Comparison of ENCODE assay signal across 25 cellular contexts in genomic region chr3:73399106-73399505, GRCh38.
DNase-seq lines count a peak whose midpoint lies in the region; ATAC-seq, FAIRE-seq and TF ChIP-seq lines count a peak whose summit lies in the region.
"Had no signal": no experiment of that assay in that cellular context is flagged by ENCODE, and none has a peak within 500 bp of the region (broad histone marks: within the 10 kb centered on the region; RNA-seq: fewer than 3 reads in every experiment).

No MANE protein-coding gene starts in this region.

- H3K36me3 ChIP-seq in breast epithelium (no peaks in the 10 kb centered on the region), HepG2 (replicated peaks in 1 of 2; ENCODE audit: control insufficient read depth in 1 of 2, insufficient read depth in 2 of 2, low read length in 2 of 2) (no peaks in the 10 kb centered on the region), stomach smooth muscle (ENCODE audit: control insufficient read depth in 2 of 2, insufficient read depth in 2 of 2, low read length in 2 of 2) (peaks cover 11 to 29% of the 10 kb centered on the region in 2 donors)
- H3K36me3 ChIP-seq: BLaER1 had no signal

- H3K9ac ChIP-seq in HepG2 (ENCODE audit: insufficient read depth, low read depth, low read length), result no peak overlapping the region
- peak overlapping the region in 1 of 2 donors; percentile 5 for H3K9ac ChIP-seq in stomach smooth muscle (ENCODE audit: low read length in 2 of 2)
- H3K9ac ChIP-seq: BLaER1 had no signal

- TF ChIP-seq POLR2A in breast epithelium (IDR thresholded peaks at IDR 0.05) (no peak), HepG2 (IDR thresholded peaks at IDR 0.05; ENCODE audit: insufficient read depth in 1 of 2, low read depth in 2 of 2, low read length in 2 of 2) (no peak)

- BruUV-seq in HepG2 (replicated peaks; lab: Mats Ljungman, UMichigan), result no TSS peak

- H3K4me3 ChIP-seq in breast epithelium, result no peak overlapping the region
- H3K4me3 ChIP-seq in HepG2 (replicated peaks in 1 of 3; ENCODE audit: insufficient read depth in 1 of 3, low read depth in 2 of 3, low read length in 3 of 3), result no peak overlapping the region
- no peak overlapping the region for H3K4me3 ChIP-seq in stomach smooth muscle (ENCODE audit: low read length in 2 of 2)
- H3K4me3 ChIP-seq: BLaER1, cardiac muscle cell, dorsolateral prefrontal cortex had no signal

- TF ChIP-seq EP300 in HepG2 (IDR thresholded peaks at IDR 0.05; ENCODE audit: low read depth in 2 of 2, low read length in 2 of 2) (no peak), HepG2 (CRISPR knock-in tag; IDR thresholded peaks at IDR 0.05; ENCODE audit: borderline replicate concordance) (no peak)

- DNase-seq in SIG-M5 treated with dmso at 0.1 percent for 504 hours (lab: John Stamatoyannopoulos, UW; ENCODE audit: unreplicated experiment), result peak; percentile 28
- DNase-seq in SIG-M5 (lab: John Stamatoyannopoulos, UW), result no peak
- no peak for DNase-seq in breast epithelium (ENCODE audit: low spot score in 2 of 2)
- no peak for DNase-seq in HepG2 (ENCODE audit: low spot score)
- DNase-seq in DMS53 treated with DMSO at 0.1 percent for 48 hours (lab: John Stamatoyannopoulos, UW; ENCODE audit: unreplicated experiment), result no peak
- DNase-seq in GM13977 (ENCODE audit: low spot score), result no peak
- DNase-seq: 8988T; activated CD4-positive, alpha-beta T cell treated with anti-CD3 and anti-CD28 coated beads, Interleukin-2, amount 50 U/mL, for 1 hour; activated CD8-positive, alpha-beta memory T cell treated with anti-CD3 and anti-CD28 coated beads, Interleukin-2, amount 50 U/mL, for 4 hours; activated effector memory CD4-positive, alpha-beta T cell treated with Interleukin-2 at 50 U/mL for 16 hours; activated naive CD8-positive, alpha-beta T cell treated with anti-CD3 and anti-CD28 coated beads, Interleukin-2, amount 50 U/mL, for 24 hours; dorsolateral prefrontal cortex; glutamatergic neuron; NCI-H1092; NCI-H2081 treated with DMSO at 0.1 percent for 48 hours; NCI-H524; occipital lobe; stimulated activated CD4-positive, alpha-beta T cell treated with anti-CD3 and anti-CD28 coated beads, Interleukin-4, amount 100 ng/mL, for 1 hour had no signal

- in situ Hi-C loops in HepG2 (cut with HindIII; ENCODE audit: extremely low pct_ligation_motif_present, low pct_unique_long_range_greater_than_20kb) (no loop called here), GM13977 (cut with MboI; ENCODE audit: low pct_unique_long_range_greater_than_20kb, low sequenced_read_pairs, unreplicated experiment) (no loop called here)

- no peak for TF ChIP-seq RAD21 in HepG2 (CRISPR knock-in tag; IDR thresholded peaks at IDR 0.05)

- TF ChIP-seq CTCF in breast epithelium (IDR thresholded peaks at IDR 0.05), result no peak
- no peak for TF ChIP-seq CTCF in HepG2 (CRISPR knock-in tag; IDR thresholded peaks at IDR 0.05)
- no peak for TF ChIP-seq CTCF in GM13977 (IDR thresholded peaks at IDR 0.05; ENCODE audit: extremely low read depth, insufficient read depth, missing control alignments)

- 46% methylated on average over 3 of the region's 3 CpGs for WGBS in HepG2 (ENCODE audit: low lambda C conversion rate)

- H3K4me1 ChIP-seq in breast epithelium (no peaks in the 10 kb centered on the region), HepG2 (ENCODE audit: insufficient read depth, low read length) (no peaks in the 10 kb centered on the region), stomach smooth muscle (ENCODE audit: control insufficient read depth, insufficient read depth, low read length) (peaks cover 29% of the 10 kb centered on the region)
- H3K4me1 ChIP-seq: BLaER1 had no signal

- no peak for FAIRE-seq in HepG2 (lab: Jason Lieb, UNC)
- FAIRE-seq: G401.6, H54 had no signal

- no peak for ATAC-seq in HepG2
- ATAC-seq in HG02798 (IDR thresholded peaks at IDR 0.05; ENCODE audit: poor library complexity, unreplicated experiment), result no peak
- ATAC-seq: activated naive CD8-positive, alpha-beta T cell treated with anti-CD3 and anti-CD28 coated beads, Interleukin-2, amount 50 U/mL, for 24 hours had no signal

- H2AFZ ChIP-seq in HepG2 (ENCODE audit: low read length), result no peak overlapping the region

- intact Hi-C loops in breast epithelium (cut with DNase I; ENCODE audit: low total_unique reads) (loop anchor here (2.0 kb wide), 1 partner anchor 14 kb away; no protein-coding TSS in a partner anchor), HepG2 (cut with micrococcal nuclease; ENCODE audit: unreplicated experiment) (no loop called here)

- no peaks in the 10 kb centered on the region for H3K9me3 ChIP-seq in breast epithelium
- no peaks in the 10 kb centered on the region for H3K9me3 ChIP-seq in HepG2 (ENCODE audit: low read length)
- H3K9me3 ChIP-seq in stomach smooth muscle (ENCODE audit: control insufficient read depth in 2 of 2, low read length in 2 of 2), result no peaks in the 10 kb centered on the region
- H3K9me3 ChIP-seq: BLaER1 had no signal

- H3K79me2 ChIP-seq in HepG2 (ENCODE audit: insufficient read depth, low read length), result no peaks in the 10 kb centered on the region

- CTCF ChIA-PET in HepG2 (lab: Yijun Ruan, JAX; ENCODE audit: low intra/inter-chr PET ratio, low total read pairs), result no interaction called here

- no peaks in the 10 kb centered on the region for H4K20me1 ChIP-seq in HepG2 (ENCODE audit: insufficient read depth, low read length)
- H4K20me1 ChIP-seq: BLaER1 had no signal

- POLR2A ChIA-PET in HepG2 (lab: Yijun Ruan, JAX), result no interaction called here

- H3K27me3 ChIP-seq in breast epithelium (no peaks in the 10 kb centered on the region), HepG2 (ENCODE audit: control insufficient read depth in 1 of 2, insufficient read depth in 2 of 2, low read length in 2 of 2) (no peaks in the 10 kb centered on the region), stomach smooth muscle (ENCODE audit: control insufficient read depth in 1 of 2, insufficient read depth in 2 of 2, low read length in 2 of 2) (no peaks in the 10 kb centered on the region)
- H3K27me3 ChIP-seq: BLaER1, cardiac muscle cell, dorsolateral prefrontal cortex had no signal

- H3K27ac ChIP-seq in breast epithelium (peak overlapping the region; percentile 1 to 28), HepG2 (ENCODE audit: extremely low read length, insufficient read depth, low read length) (no peak overlapping the region), stomach smooth muscle (ENCODE audit: low read length) (peak overlapping the region; percentile 41)
- H3K27ac ChIP-seq: BLaER1, cardiac muscle cell, dorsolateral prefrontal cortex, epithelial cell of prostate had no signal

- H3K4me2 ChIP-seq in HepG2 (ENCODE audit: low read depth, low read length), result no peak overlapping the region
- H3K4me2 ChIP-seq: BLaER1 had no signal

TF ChIP-seq in HepG2, 621 proteins besides CTCF, POLR2A, EP300 and RAD21:
- peak; percentile 62; the same call in 1 of the 2 replicates for TF ChIP-seq CEBPB (IDR thresholded peaks at IDR 0.05; ENCODE audit: borderline replicate concordance, low read depth, low read length)
- 0 out of 2 replicates have a peak, but pooled peaks have one; percentile 7 for TF ChIP-seq CEBPG (CRISPR knock-in tag; IDR thresholded peaks at IDR 0.05)
- TF ChIP-seq ZBTB42 (CRISPR knock-in tag; IDR thresholded peaks at IDR 0.05), result no peak
- no peak for TF ChIP-seq NFKBIZ (CRISPR knock-in tag; IDR thresholded peaks at IDR 0.05)
